ENCODE assay signal across 1 cellular context in the genomic region with DNA sequence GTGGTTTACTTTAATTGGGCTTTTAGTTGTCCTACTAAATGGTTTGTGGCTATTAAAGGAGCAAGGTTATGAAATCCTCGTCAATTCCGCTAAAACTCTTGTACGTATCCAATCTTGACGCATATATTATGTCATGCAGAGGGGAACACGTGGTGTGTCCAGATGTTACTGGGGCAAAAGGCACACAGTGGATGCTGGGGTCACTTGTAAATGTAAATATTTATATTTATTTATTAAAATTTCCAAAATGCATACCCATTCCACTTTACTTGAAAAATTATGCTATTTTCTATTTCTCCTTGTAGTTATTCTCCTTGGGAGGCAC.
TF ChIP-seq lines count a peak whose summit lies in the region.

No MANE protein-coding gene starts in this region.

TF ChIP-seq in GM23338, 12 proteins besides CTCF, POLR2A, EP300 and RAD21 (continued from another document):
- TF ChIP-seq, protein P1, sequence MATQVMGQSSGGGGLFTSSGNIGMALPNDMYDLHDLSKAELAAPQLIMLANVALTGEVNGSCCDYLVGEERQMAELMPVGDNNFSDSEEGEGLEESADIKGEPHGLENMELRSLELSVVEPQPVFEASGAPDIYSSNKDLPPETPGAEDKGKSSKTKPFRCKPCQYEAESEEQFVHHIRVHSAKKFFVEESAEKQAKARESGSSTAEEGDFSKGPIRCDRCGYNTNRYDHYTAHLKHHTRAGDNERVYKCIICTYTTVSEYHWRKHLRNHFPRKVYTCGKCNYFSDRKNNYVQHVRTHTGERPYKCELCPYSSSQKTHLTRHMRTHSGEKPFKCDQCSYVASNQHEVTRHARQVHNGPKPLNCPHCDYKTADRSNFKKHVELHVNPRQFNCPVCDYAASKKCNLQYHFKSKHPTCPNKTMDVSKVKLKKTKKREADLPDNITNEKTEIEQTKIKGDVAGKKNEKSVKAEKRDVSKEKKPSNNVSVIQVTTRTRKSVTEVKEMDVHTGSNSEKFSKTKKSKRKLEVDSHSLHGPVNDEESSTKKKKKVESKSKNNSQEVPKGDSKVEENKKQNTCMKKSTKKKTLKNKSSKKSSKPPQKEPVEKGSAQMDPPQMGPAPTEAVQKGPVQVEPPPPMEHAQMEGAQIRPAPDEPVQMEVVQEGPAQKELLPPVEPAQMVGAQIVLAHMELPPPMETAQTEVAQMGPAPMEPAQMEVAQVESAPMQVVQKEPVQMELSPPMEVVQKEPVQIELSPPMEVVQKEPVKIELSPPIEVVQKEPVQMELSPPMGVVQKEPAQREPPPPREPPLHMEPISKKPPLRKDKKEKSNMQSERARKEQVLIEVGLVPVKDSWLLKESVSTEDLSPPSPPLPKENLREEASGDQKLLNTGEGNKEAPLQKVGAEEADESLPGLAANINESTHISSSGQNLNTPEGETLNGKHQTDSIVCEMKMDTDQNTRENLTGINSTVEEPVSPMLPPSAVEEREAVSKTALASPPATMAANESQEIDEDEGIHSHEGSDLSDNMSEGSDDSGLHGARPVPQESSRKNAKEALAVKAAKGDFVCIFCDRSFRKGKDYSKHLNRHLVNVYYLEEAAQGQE (IDR thresholded peaks at IDR 0.05; ENCODE audit: unreplicated experiment): no peak
- TF ChIP-seq, protein P2, sequence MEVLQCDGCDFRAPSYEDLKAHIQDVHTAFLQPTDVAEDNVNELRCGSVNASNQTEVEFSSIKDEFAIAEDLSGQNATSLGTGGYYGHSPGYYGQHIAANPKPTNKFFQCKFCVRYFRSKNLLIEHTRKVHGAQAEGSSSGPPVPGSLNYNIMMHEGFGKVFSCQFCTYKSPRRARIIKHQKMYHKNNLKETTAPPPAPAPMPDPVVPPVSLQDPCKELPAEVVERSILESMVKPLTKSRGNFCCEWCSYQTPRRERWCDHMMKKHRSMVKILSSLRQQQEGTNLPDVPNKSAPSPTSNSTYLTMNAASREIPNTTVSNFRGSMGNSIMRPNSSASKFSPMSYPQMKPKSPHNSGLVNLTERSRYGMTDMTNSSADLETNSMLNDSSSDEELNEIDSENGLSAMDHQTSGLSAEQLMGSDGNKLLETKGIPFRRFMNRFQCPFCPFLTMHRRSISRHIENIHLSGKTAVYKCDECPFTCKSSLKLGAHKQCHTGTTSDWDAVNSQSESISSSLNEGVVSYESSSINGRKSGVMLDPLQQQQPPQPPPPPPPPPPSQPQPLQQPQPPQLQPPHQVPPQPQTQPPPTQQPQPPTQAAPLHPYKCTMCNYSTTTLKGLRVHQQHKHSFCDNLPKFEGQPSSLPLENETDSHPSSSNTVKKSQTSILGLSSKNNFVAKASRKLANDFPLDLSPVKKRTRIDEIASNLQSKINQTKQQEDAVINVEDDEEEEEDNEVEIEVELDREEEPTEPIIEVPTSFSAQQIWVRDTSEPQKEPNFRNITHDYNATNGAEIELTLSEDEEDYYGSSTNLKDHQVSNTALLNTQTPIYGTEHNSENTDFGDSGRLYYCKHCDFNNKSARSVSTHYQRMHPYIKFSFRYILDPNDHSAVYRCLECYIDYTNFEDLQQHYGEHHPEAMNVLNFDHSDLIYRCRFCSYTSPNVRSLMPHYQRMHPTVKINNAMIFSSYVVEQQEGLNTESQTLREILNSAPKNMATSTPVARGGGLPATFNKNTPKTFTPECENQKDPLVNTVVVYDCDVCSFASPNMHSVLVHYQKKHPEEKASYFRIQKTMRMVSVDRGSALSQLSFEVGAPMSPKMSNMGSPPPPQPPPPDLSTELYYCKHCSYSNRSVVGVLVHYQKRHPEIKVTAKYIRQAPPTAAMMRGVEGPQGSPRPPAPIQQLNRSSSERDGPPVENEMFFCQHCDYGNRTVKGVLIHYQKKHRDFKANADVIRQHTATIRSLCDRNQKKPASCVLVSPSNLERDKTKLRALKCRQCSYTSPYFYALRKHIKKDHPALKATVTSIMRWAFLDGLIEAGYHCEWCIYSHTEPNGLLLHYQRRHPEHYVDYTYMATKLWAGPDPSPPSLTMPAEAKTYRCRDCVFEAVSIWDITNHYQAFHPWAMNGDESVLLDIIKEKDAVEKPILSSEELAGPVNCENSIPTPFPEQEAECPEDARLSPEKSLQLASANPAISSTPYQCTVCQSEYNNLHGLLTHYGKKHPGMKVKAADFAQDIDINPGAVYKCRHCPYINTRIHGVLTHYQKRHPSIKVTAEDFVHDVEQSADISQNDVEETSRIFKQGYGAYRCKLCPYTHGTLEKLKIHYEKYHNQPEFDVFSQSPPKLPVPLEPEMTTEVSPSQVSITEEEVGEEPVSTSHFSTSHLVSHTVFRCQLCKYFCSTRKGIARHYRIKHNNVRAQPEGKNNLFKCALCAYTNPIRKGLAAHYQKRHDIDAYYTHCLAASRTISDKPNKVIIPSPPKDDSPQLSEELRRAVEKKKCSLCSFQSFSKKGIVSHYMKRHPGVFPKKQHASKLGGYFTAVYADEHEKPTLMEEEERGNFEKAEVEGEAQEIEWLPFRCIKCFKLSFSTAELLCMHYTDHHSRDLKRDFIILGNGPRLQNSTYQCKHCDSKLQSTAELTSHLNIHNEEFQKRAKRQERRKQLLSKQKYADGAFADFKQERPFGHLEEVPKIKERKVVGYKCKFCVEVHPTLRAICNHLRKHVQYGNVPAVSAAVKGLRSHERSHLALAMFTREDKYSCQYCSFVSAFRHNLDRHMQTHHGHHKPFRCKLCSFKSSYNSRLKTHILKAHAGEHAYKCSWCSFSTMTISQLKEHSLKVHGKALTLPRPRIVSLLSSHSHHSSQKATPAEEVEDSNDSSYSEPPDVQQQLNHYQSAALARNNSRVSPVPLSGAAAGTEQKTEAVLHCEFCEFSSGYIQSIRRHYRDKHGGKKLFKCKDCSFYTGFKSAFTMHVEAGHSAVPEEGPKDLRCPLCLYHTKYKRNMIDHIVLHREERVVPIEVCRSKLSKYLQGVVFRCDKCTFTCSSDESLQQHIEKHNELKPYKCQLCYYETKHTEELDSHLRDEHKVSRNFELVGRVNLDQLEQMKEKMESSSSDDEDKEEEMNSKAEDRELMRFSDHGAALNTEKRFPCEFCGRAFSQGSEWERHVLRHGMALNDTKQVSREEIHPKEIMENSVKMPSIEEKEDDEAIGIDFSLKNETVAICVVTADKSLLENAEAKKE (CRISPR knock-in tag; IDR thresholded peaks at IDR 0.05): no peak
- TF ChIP-seq JUNB (IDR thresholded peaks at IDR 0.05; ENCODE audit: unreplicated experiment): no peak
- TF ChIP-seq STAT1 (IDR thresholded peaks at IDR 0.05; ENCODE audit: unreplicated experiment): no peak
- TF ChIP-seq EZH2phosphoT487 (IDR thresholded peaks at IDR 0.05; ENCODE audit: unreplicated experiment): no peak
- TF ChIP-seq CREB1 (CRISPR knock-in tag; IDR thresholded peaks at IDR 0.05; ENCODE audit: low read depth): no peak
- no peak for TF ChIP-seq POLR2AphosphoS5 (IDR thresholded peaks at IDR 0.05; ENCODE audit: low read depth)
- no peak for TF ChIP-seq ZNF114 (CRISPR knock-in tag; IDR thresholded peaks at IDR 0.05)
- TF ChIP-seq NANOG (IDR thresholded peaks at IDR 0.05; ENCODE audit: borderline replicate concordance): no peak
